Comparison of ENCODE assay signal across 15 cellular contexts in the genomic region with DNA sequence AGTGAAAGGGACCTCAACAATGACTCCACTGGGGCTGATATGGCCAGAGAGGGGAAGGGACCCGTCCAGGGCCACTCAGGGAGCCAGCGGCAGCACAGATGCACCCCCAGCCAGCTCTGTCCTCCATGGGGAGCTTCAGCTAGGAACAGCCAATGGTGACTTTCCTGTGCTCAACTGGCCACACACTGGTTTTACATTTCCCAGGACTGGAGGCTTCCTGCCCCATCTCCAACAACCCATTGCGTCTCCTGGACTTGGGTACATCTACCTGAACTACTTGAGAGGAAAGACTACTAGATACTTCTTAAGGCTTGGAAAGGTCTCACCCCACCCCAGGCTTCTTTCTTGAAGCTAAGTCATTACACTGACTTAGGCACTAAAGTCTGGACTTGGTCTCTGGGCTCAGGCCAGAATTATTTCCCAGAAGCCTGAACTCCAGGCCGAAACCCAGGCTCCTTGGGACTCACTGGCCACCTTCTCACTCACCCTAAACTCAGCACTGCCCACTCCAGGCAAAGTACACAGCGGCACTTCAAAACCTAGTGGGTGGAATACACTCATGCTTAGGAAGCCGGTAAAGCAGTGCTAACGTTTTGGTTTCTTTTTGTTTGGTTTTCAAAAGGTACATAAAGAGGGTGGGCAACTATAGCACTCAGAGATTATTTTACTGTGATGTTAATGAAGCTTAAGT. TPM values are rescaled to one million over a fixed set of nuclear protein-coding genes. Genes with fewer than 3 reads are reported as not detected.
DNase-seq lines count a peak whose midpoint lies in the region; ATAC-seq and TF ChIP-seq lines count a peak whose summit lies in the region.
"Had no signal": no experiment of that assay in that cellular context is flagged by ENCODE, and none has a peak within 500 bp of the region (broad histone marks: within the 10 kb centered on the region; RNA-seq: fewer than 3 reads in every experiment).

No MANE protein-coding gene starts in this region.

- H3K4me2 ChIP-seq in neural progenitor cell: peak overlapping the region; percentile 78

- H3K36me3 Mint-ChIP-seq in neural progenitor cell: peaks cover 4% of the 10 kb centered on the region

- peaks cover 5% of the 10 kb centered on the region for H4K20me1 ChIP-seq in neural progenitor cell (ENCODE audit: low read depth)

- H3K27me3 Mint-ChIP-seq in neural progenitor cell (ENCODE audit: insufficient read depth, low read depth): peaks cover 7% of the 10 kb centered on the region

- peaks cover 51% of the 10 kb centered on the region for H3K4me1 ChIP-seq in HUES64 (ENCODE audit: insufficient read depth, low read length)
- peaks cover 6% of the 10 kb centered on the region for H3K4me1 ChIP-seq in endocrine pancreas (ENCODE audit: control insufficient read depth, insufficient read depth, low read length)
- H3K4me1 ChIP-seq in neural progenitor cell: peaks cover 35% of the 10 kb centered on the region
- H3K4me1 ChIP-seq: adrenal gland had no signal

- H2AFZ ChIP-seq in neural progenitor cell (replicated peaks): no peak overlapping the region

- H3K36me3 ChIP-seq in HUES64 (ENCODE audit: insufficient read depth, low read length): no peaks in the 10 kb centered on the region
- no peaks in the 10 kb centered on the region for H3K36me3 ChIP-seq in endocrine pancreas (ENCODE audit: control insufficient read depth, insufficient read depth, low read length)
- H3K36me3 ChIP-seq in neural progenitor cell: no peaks in the 10 kb centered on the region
- H3K36me3 ChIP-seq: adrenal gland, cardiac muscle cell, esophagus squamous epithelium, right lobe of liver had no signal

- H3K27me3 ChIP-seq in HUES64 (ENCODE audit: insufficient read depth, low read length): peaks cover 51% of the 10 kb centered on the region
- no peaks in the 10 kb centered on the region for H3K27me3 ChIP-seq in endocrine pancreas (ENCODE audit: control insufficient read depth, insufficient read depth, low read length)
- H3K27me3 ChIP-seq in neural progenitor cell: peaks cover 50% of the 10 kb centered on the region
- H3K27me3 ChIP-seq: right lobe of liver had no signal

- H3K4me3 Mint-ChIP-seq in neural progenitor cell: peak overlapping the region; percentile 89
- H3K4me3 Mint-ChIP-seq: activated CD4-positive, alpha-beta T cell treated with anti-CD3 and anti-CD28 coated beads for 36 hours had no signal

- WGBS in HUES64: 79% methylated on average over 7 of the region's 7 CpGs

- no peaks in the 10 kb centered on the region for H3K9me3 Mint-ChIP-seq in neural progenitor cell

- TF ChIP-seq CTCF in neural progenitor cell (IDR thresholded peaks at IDR 0.05): no peak

- H3K4me1 Mint-ChIP-seq in neural progenitor cell: peaks cover 71% of the 10 kb centered on the region

- peak overlapping the region; percentile 57; the same call in 1 of the 2 replicates for H3K4me3 ChIP-seq in HUES64 (ENCODE audit: low read length)
- peak overlapping the region; percentile 54 for H3K4me3 ChIP-seq in endocrine pancreas (ENCODE audit: control insufficient read depth, insufficient read depth, low read length)
- no peak overlapping the region for H3K4me3 ChIP-seq in neural progenitor cell
- H3K4me3 ChIP-seq: adrenal gland, cardiac muscle cell, right lobe of liver had no signal

- no peaks in the 10 kb centered on the region for H3K79me2 ChIP-seq in neural progenitor cell (ENCODE audit: low read depth)

- ATAC-seq in GM21381 (IDR thresholded peaks at IDR 0.05; ENCODE audit: unreplicated experiment): no peak
- ATAC-seq: activated CD4-positive, alpha-beta T cell treated with anti-CD3 and anti-CD28 coated beads for 36 hours; left ventricle myocardium superior; right lobe of liver had no signal

- H3K9ac ChIP-seq in HUES64 (ENCODE audit: low read depth, low read length) (no peak overlapping the region), endocrine pancreas (ENCODE audit: control insufficient read depth, insufficient read depth, low read length) (peak overlapping the region; percentile 47), neural progenitor cell (no peak overlapping the region)

- DNase-seq in ELF-1 (ENCODE audit: low read depth, low spot score): peak; percentile 26
- no peak for DNase-seq in neural progenitor cell (ENCODE audit: low spot score)
- no peak for DNase-seq in activated gamma-delta T cell (lab: John Stamatoyannopoulos, UW)
- no peak for DNase-seq in NCI-H1105 (lab: John Stamatoyannopoulos, UW)
- DNase-seq: activated CD4-positive, alpha-beta T cell treated with anti-CD3 and anti-CD28 coated beads for 36 hours; esophagus squamous epithelium; left ventricle myocardium superior; NCI-H226 had no signal

- H3F3A ChIP-seq in neural progenitor cell (ENCODE audit: low read depth): peaks cover 41% of the 10 kb centered on the region

- H3K9me3 ChIP-seq in HUES64 (ENCODE audit: insufficient read depth, low read depth, low read length) (no peaks in the 10 kb centered on the region), endocrine pancreas (ENCODE audit: control insufficient read depth, low read length) (no peaks in the 10 kb centered on the region), neural progenitor cell (ENCODE audit: low read depth) (no peaks in the 10 kb centered on the region)
- H3K9me3 ChIP-seq: adrenal gland, esophagus squamous epithelium, right lobe of liver had no signal

- peak overlapping the region; percentile 95 for H3K27ac Mint-ChIP-seq in neural progenitor cell
- H3K27ac Mint-ChIP-seq: activated CD4-positive, alpha-beta T cell treated with anti-CD3 and anti-CD28 coated beads for 36 hours had no signal

- H3K27ac ChIP-seq in HUES64 (ENCODE audit: low read depth, low read length): no peak overlapping the region
- H3K27ac ChIP-seq in neural progenitor cell: no peak overlapping the region
- H3K27ac ChIP-seq: cardiac muscle cell, esophagus squamous epithelium, right lobe of liver, RWPE1 had no signal

RNA-seq across cellular contexts. Expression of gene IGFBPL1, which starts 1.6 kb away (rescaled TPM):
- 42.9 TPM for polyA plus RNA-seq in HUES64 (2013, experiment 1 of 2)
- 58.5 TPM for polyA plus RNA-seq in HUES64 (2013, experiment 2 of 2)
- 26.6 and 43.2 TPM in 2 replicates for total RNA-seq in neural progenitor cell (ENCODE audit: low replicate concordance)
- total RNA-seq: esophagus squamous epithelium, left ventricle myocardium superior had no signal

RNA-seq across cellular contexts. Expression of gene ALDH1B1, which starts 30.2 kb away (rescaled TPM):
- polyA plus RNA-seq in HUES64 (2013, experiment 1 of 2): 39.9 TPM
- polyA plus RNA-seq in HUES64 (2013, experiment 2 of 2): 43.5 TPM
- total RNA-seq in neural progenitor cell (ENCODE audit: low replicate concordance): 32.9 and 44.0 TPM in 2 replicates
